ENCODE assay signal across 33 cellular contexts in the genomic region with DNA sequence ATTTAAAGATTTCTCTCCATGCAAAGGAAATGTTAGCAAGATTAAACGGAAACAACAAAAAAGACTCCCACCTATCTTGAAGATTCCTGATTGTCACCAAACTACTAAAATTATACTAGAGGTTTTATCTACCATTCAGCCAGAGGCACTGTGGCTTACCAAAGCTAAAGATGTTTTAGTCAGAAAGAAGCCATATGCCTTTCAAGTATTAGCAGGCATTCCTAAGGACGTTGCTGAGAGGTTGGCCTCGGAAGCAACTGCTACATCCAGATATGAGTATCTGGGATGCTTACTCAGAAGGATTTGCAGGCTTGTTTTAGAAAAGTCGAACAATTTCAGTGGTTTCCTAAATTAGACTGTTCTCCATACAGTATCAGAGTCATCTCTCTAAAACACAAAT.
"Had no signal": no experiment of that assay in that cellular context is flagged by ENCODE, and none has a peak within 500 bp of the region (broad histone marks: within the 10 kb centered on the region; RNA-seq: fewer than 3 reads in every experiment).

No MANE protein-coding gene starts in this region.

- H3K4me1 ChIP-seq: esophagus squamous epithelium, heart left ventricle had no signal

- H3K9me3 ChIP-seq: esophagus squamous epithelium, heart left ventricle had no signal

- ATAC-seq: activated naive CD4-positive, alpha-beta T cell treated with anti-CD3 and anti-CD28 coated beads, Interleukin-2, amount 50 U/mL, for 72 hours; activated T-cell treated with anti-CD3 and anti-CD28 coated beads, Interleukin-2, amount 50 U/mL, for 72 hours; heart left ventricle; WTC11 had no signal

- DNase-seq: activated CD4-positive, alpha-beta memory T cell treated with anti-CD3 and anti-CD28 coated beads, Interleukin-2, amount 10 ng/mL, durations not matched to agents 7 days and 5 days; activated CD4-positive, alpha-beta T cell treated with anti-CD3 and anti-CD28 coated beads for 1 hour; activated CD4-positive, alpha-beta T cell treated with anti-CD3 and anti-CD28 coated beads for 4 hours; activated CD4-positive, alpha-beta T cell treated with anti-CD3 and anti-CD28 coated beads, Interleukin-2, amount 10 ng/mL, durations not matched to agents 7 days and 5 days; activated CD4-positive, alpha-beta T cell treated with anti-CD3 and anti-CD28 coated beads, Interleukin-2, amount 50 U/mL, for 4 hours; activated CD8-positive, alpha-beta memory T cell treated with anti-CD3 and anti-CD28 coated beads, Interleukin-2, amount 50 U/mL, for 48 hours; activated gamma-delta T cell; activated naive CD4-positive, alpha-beta T cell; activated naive CD4-positive, alpha-beta T cell treated with anti-CD3 and anti-CD28 coated beads, Interleukin-2, amount 10 ng/mL, durations not matched to agents 7 days and 5 days; activated naive CD8-positive, alpha-beta T cell treated with anti-CD3 and anti-CD28 coated beads, Interleukin-2, amount 10 ng/mL, durations not matched to agents 7 days and 5 days; activated T-cell treated with anti-CD3 and anti-CD28 coated beads for 4 hours; activated T-cell treated with anti-CD3 and anti-CD28 coated beads, Interleukin-2, amount 50 U/mL, for 24 hours; activated T-cell treated with anti-CD3 and anti-CD28 coated beads, Interleukin-2, amount 50 U/mL, for 72 hours; amniotic stem cell; anterior cingulate cortex; brain microvascular endothelial cell; dermis blood vessel endothelial cell; effector CD8-positive, alpha-beta T cell; esophagus squamous epithelium; foreskin melanocyte; glutamatergic neuron; heart left ventricle; T-helper 2 cell had no signal

- H3K4me3 ChIP-seq: coronary artery, esophagus squamous epithelium, heart left ventricle had no signal

- H3K36me3 ChIP-seq: brain microvascular endothelial cell, esophagus squamous epithelium, heart left ventricle had no signal

- H3K27ac ChIP-seq: brain microvascular endothelial cell, coronary artery, epithelial cell of prostate, esophagus squamous epithelium, heart left ventricle, VCaP had no signal

- FAIRE-seq: astrocyte, bronchial epithelial cell, endometrium, endothelial cell of umbilical vein, TTC549 had no signal

- H3K27me3 ChIP-seq: brain microvascular endothelial cell, esophagus squamous epithelium had no signal
